ENCODE assay signal across 26 cellular contexts in the genomic region with DNA sequence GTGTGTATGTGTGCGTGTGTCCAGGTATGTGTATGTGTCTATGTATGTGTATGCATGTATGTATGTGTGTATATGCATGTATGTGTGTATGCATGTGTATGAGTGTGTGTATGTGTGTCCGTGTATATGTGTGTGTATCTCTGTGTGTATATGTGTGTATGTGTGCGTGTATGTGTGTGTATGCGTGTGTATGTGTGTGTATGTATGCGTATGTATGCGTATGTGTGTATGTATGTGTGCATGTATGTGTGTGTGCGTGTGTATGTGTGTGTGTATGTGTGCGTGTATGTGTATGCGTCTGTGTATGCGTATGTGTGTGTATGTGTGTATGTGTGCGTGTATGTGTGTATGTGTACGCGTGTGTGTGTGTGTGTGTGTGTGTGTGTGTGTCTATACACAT. TPM values are rescaled to one million over a fixed set of nuclear protein-coding genes. Genes with fewer than 3 reads are reported as not detected.
DNase-seq lines count a peak whose midpoint lies in the region; ATAC-seq and TF ChIP-seq lines count a peak whose summit lies in the region.
"Had no signal": no experiment of that assay in that cellular context is flagged by ENCODE, and none has a peak within 500 bp of the region (broad histone marks: within the 10 kb centered on the region; RNA-seq: fewer than 3 reads in every experiment).

No MANE protein-coding gene starts in this region.

- H3K4me3 Mint-ChIP-seq in activated naive CD8-positive, alpha-beta T cell = no peak overlapping the region
- no peak overlapping the region for H3K4me3 Mint-ChIP-seq in activated naive CD8-positive, alpha-beta T cell treated with anti-CD3 and anti-CD28 coated beads for 36 hours
- H3K4me3 Mint-ChIP-seq in effector memory CD8-positive, alpha-beta T cell = peak overlapping the region in 1 of 2 donors; percentile 20
- H3K4me3 Mint-ChIP-seq in stimulated activated naive B cell treated with anti-CD40 and anti-IgM and Interleukin-4, amounts not matched to agents 10 μg/mL and 1 μg/mL and 100 μg/mL, for 72 hours = peak overlapping the region in 1 of 2 donors; percentile 40
- H3K4me3 Mint-ChIP-seq: brain, WTC11 had no signal

- POLR2A ChIA-PET in HEK293T (lab: Yijun Ruan, JAX) = no interaction called here

- no peaks in the 10 kb centered on the region for H3K27me3 Mint-ChIP-seq in activated naive CD8-positive, alpha-beta T cell
- H3K27me3 Mint-ChIP-seq in activated naive CD8-positive, alpha-beta T cell treated with anti-CD3 and anti-CD28 coated beads for 36 hours = no peaks in the 10 kb centered on the region
- no peaks in the 10 kb centered on the region for H3K27me3 Mint-ChIP-seq in effector memory CD8-positive, alpha-beta T cell
- H3K27me3 Mint-ChIP-seq in stimulated activated naive B cell treated with anti-CD40 and anti-IgM and Interleukin-4, amounts not matched to agents 10 μg/mL and 1 μg/mL and 100 μg/mL, for 72 hours = no peaks in the 10 kb centered on the region
- H3K27me3 Mint-ChIP-seq: brain, IgD-negative memory B cell had no signal

- ATAC-seq in effector memory CD8-positive, alpha-beta T cell (replicated peaks) = no peak
- ATAC-seq in stimulated activated naive B cell treated with anti-CD40 and anti-IgM and Interleukin-4, amounts not matched to agents 10 μg/mL and 1 μg/mL and 100 μg/mL, for 72 hours (replicated peaks) = no peak
- no peak for ATAC-seq in GM21528 (IDR thresholded peaks at IDR 0.05; ENCODE audit: low FRiP score, unreplicated experiment)
- ATAC-seq: Right ventricle myocardium inferior, upper lobe of right lung, WTC11 had no signal

- H3K27ac Mint-ChIP-seq in activated naive CD8-positive, alpha-beta T cell = peak overlapping the region; percentile 23
- H3K27ac Mint-ChIP-seq in activated naive CD8-positive, alpha-beta T cell treated with anti-CD3 and anti-CD28 coated beads for 36 hours = no peak overlapping the region
- H3K27ac Mint-ChIP-seq in effector memory CD8-positive, alpha-beta T cell = peak overlapping the region; percentile 44 to 74
- peak overlapping the region; percentile 78 for H3K27ac Mint-ChIP-seq in stimulated activated naive B cell treated with anti-CD40 and anti-IgM and Interleukin-4, amounts not matched to agents 10 μg/mL and 1 μg/mL and 100 μg/mL, for 72 hours
- H3K27ac Mint-ChIP-seq: WTC11 had no signal

- no peak for DNase-seq in activated naive CD8-positive, alpha-beta T cell treated with anti-CD3 and anti-CD28 coated beads for 36 hours
- no peak for DNase-seq in HEK293T (ENCODE audit: extremely low spot score)
- no peak for DNase-seq in effector memory CD8-positive, alpha-beta T cell
- DNase-seq in stimulated activated naive B cell treated with anti-CD40 and anti-IgM and Interleukin-4, amounts not matched to agents 10 μg/mL and 1 μg/mL and 100 μg/mL, for 72 hours = no peak
- no peak for DNase-seq in stimulated activated naive CD4-positive, alpha-beta T cell treated with Interleukin-2 at 50 U/mL for 16 hours (lab: John Stamatoyannopoulos, UW)
- DNase-seq in NOMO-1 treated with DMSO at 0.1 percent for 48 hours (lab: John Stamatoyannopoulos, UW; ENCODE audit: unreplicated experiment) = no peak
- DNase-seq: activated effector memory CD4-positive, alpha-beta T cell treated with anti-CD3 and anti-CD28 coated beads, Interleukin-2, amount 50 U/mL, for 16 hours; activated T-cell treated with anti-CD3 and anti-CD28 coated beads, Interleukin-2, amount 50 U/mL, for 1 hour; adrenal gland; BE2C; Calu3; mesendoderm; NCI-H1105; NCI-H1930; NCI-H524 treated with DMSO at 0.1 percent for 48 hours; NK-92 treated with Interleukin-12 subunit alpha and Interleukin-12 subunit beta, amount 100 ng/mL, for 24 hours; PC-9; stimulated activated CD8-positive, alpha-beta memory T cell treated with anti-CD3 and anti-CD28 coated beads, Interleukin-4, amount 100 ng/mL, for 48 hours; T1000; upper lobe of right lung had no signal

- peaks cover 88% of the 10 kb centered on the region for H3K4me1 Mint-ChIP-seq in activated naive CD8-positive, alpha-beta T cell (ENCODE audit: low read depth)
- peaks cover 73% of the 10 kb centered on the region for H3K4me1 Mint-ChIP-seq in activated naive CD8-positive, alpha-beta T cell treated with anti-CD3 and anti-CD28 coated beads for 36 hours
- peaks cover 71 to 94% of the 10 kb centered on the region in 2 donors for H3K4me1 Mint-ChIP-seq in effector memory CD8-positive, alpha-beta T cell (ENCODE audit: low read depth in 2 of 2)
- peaks cover 73 to 97% of the 10 kb centered on the region in 2 donors for H3K4me1 Mint-ChIP-seq in stimulated activated naive B cell treated with anti-CD40 and anti-IgM and Interleukin-4, amounts not matched to agents 10 μg/mL and 1 μg/mL and 100 μg/mL, for 72 hours

- peaks cover 18% of the 10 kb centered on the region for H3K36me3 Mint-ChIP-seq in activated naive CD8-positive, alpha-beta T cell
- H3K36me3 Mint-ChIP-seq in activated naive CD8-positive, alpha-beta T cell treated with anti-CD3 and anti-CD28 coated beads for 36 hours = peaks cover 14% of the 10 kb centered on the region
- H3K36me3 Mint-ChIP-seq in effector memory CD8-positive, alpha-beta T cell (ENCODE audit: insufficient read depth) = peaks cover 26% of the 10 kb centered on the region
- H3K36me3 Mint-ChIP-seq in stimulated activated naive B cell treated with anti-CD40 and anti-IgM and Interleukin-4, amounts not matched to agents 10 μg/mL and 1 μg/mL and 100 μg/mL, for 72 hours = peaks cover 39 to 66% of the 10 kb centered on the region in 2 donors
- H3K36me3 Mint-ChIP-seq: IgD-negative memory B cell, WTC11 had no signal

- no peaks in the 10 kb centered on the region for H3K9me3 Mint-ChIP-seq in activated naive CD8-positive, alpha-beta T cell (ENCODE audit: low read depth)
- H3K9me3 Mint-ChIP-seq in activated naive CD8-positive, alpha-beta T cell treated with anti-CD3 and anti-CD28 coated beads for 36 hours = no peaks in the 10 kb centered on the region
- no peaks in the 10 kb centered on the region for H3K9me3 Mint-ChIP-seq in effector memory CD8-positive, alpha-beta T cell
- H3K9me3 Mint-ChIP-seq in stimulated activated naive B cell treated with anti-CD40 and anti-IgM and Interleukin-4, amounts not matched to agents 10 μg/mL and 1 μg/mL and 100 μg/mL, for 72 hours = no peaks in the 10 kb centered on the region
- H3K9me3 Mint-ChIP-seq: brain, IgD-negative memory B cell, WTC11 had no signal

- CTCF ChIA-PET in HEK293T (lab: Yijun Ruan, JAX) = no interaction called here

TF ChIP-seq in HEK293T, 16 proteins besides CTCF, POLR2A, EP300 and RAD21:
- peak; percentile 78; the same call in 1 of the 2 replicates for TF ChIP-seq TARDBP (IDR thresholded peaks at IDR 0.05)
- TF ChIP-seq SP1 (IDR thresholded peaks at IDR 0.05) = no peak

RNA-seq across cellular contexts. Expression of gene CHST11, which starts 31.6 kb away (rescaled TPM):
- 10 to 100 TPM; 19.1 to 21.9 TPM for total RNA-seq in activated naive CD8-positive, alpha-beta T cell treated with anti-CD3 and anti-CD28 coated beads for 36 hours
